Comparison of ENCODE assay signal across 11 cellular contexts in genomic region chr4:2254665-2255500, GRCh38. TPM values are rescaled to one million over a fixed set of nuclear protein-coding genes. Genes with fewer than 3 reads are reported as not detected.
A peak's percentile ranks its signal among the peaks of the same experiment; 100 is the strongest.
DNase-seq lines count a peak whose midpoint lies in the region; ATAC-seq and TF ChIP-seq lines count a peak whose summit lies in the region.
"Had no signal": no experiment of that assay in that cellular context is flagged by ENCODE, and none has a peak within 500 bp of the region (broad histone marks: within the 10 kb centered on the region; RNA-seq: fewer than 3 reads in every experiment).

No MANE protein-coding gene starts in this region.

- peak overlapping the region in 1 of 2 donors; percentile 33 for H3K4me3 Mint-ChIP-seq in effector memory CD8-positive, alpha-beta T cell
- H3K4me3 Mint-ChIP-seq in neural crest cell = peak overlapping the region; percentile 66
- H3K4me3 Mint-ChIP-seq: activated naive CD8-positive, alpha-beta T cell treated with anti-CD3 and anti-CD28 coated beads for 36 hours had no signal

- H3K27ac ChIP-seq in vagina = peak overlapping the region; percentile 88

- H3K27me3 Mint-ChIP-seq in effector memory CD8-positive, alpha-beta T cell = no peaks in the 10 kb centered on the region
- H3K27me3 Mint-ChIP-seq in neural crest cell (ENCODE audit: low read depth) = no peaks in the 10 kb centered on the region
- H3K27me3 Mint-ChIP-seq: activated naive CD8-positive, alpha-beta T cell treated with anti-CD3 and anti-CD28 coated beads for 36 hours had no signal

- peaks cover 16 to 19% of the 10 kb centered on the region in 2 donors for H3K4me1 Mint-ChIP-seq in effector memory CD8-positive, alpha-beta T cell (ENCODE audit: low read depth in 2 of 2)
- no peaks in the 10 kb centered on the region for H3K4me1 Mint-ChIP-seq in neural crest cell
- H3K4me1 Mint-ChIP-seq: activated naive CD8-positive, alpha-beta T cell treated with anti-CD3 and anti-CD28 coated beads for 36 hours had no signal

- TF ChIP-seq POLR2A in vagina (IDR thresholded peaks at IDR 0.05) = no peak

- DNase-seq in cardiac septum (ENCODE audit: low spot score) (peak; percentile 70), left ventricle myocardium superior (no peak), neural crest cell (ENCODE audit: low read depth, low spot score) (no peak), vagina (ENCODE audit: extremely low spot score in 2 of 2) (peak in 1 of 2 donors; percentile 83), UCSD-AML1 (lab: John Stamatoyannopoulos, UW; ENCODE audit: unreplicated experiment) (no peak), DMS53 (lab: John Stamatoyannopoulos, UW) (no peak)
- no peak for DNase-seq in effector memory CD8-positive, alpha-beta T cell
- no peak for DNase-seq in stimulated activated CD4-positive, alpha-beta T cell treated with anti-CD3 and anti-CD28 coated beads, Interleukin-15, amount 100 ng/mL, for 24 hours
- DNase-seq: AML-193, NCI-H1048 had no signal

- H3K4me3 ChIP-seq in vagina = peak overlapping the region in 1 of 2 donors; percentile 36

- H3K9me3 ChIP-seq in vagina = no peaks in the 10 kb centered on the region

- peaks cover 96% of the 10 kb centered on the region for H3K36me3 Mint-ChIP-seq in effector memory CD8-positive, alpha-beta T cell (ENCODE audit: insufficient read depth)
- H3K36me3 Mint-ChIP-seq in neural crest cell (ENCODE audit: low read depth) = no peaks in the 10 kb centered on the region
- H3K36me3 Mint-ChIP-seq: activated naive CD8-positive, alpha-beta T cell treated with anti-CD3 and anti-CD28 coated beads for 36 hours had no signal

- H3K27ac Mint-ChIP-seq in effector memory CD8-positive, alpha-beta T cell = peak overlapping the region; percentile 76 to 93
- H3K27ac Mint-ChIP-seq in neural crest cell (ENCODE audit: unreplicated experiment) = peak overlapping the region; percentile 27
- H3K27ac Mint-ChIP-seq: activated naive CD8-positive, alpha-beta T cell treated with anti-CD3 and anti-CD28 coated beads for 36 hours had no signal

- intact Hi-C loops in cardiac septum (cut with DNase I) = no loop called here
- intact Hi-C loops in left ventricle myocardium superior (cut with micrococcal nuclease) = no loop called here
- intact Hi-C loops in vagina (cut with DNase I) = no loop called here

- no peak for TF ChIP-seq CTCF in neural crest cell (conservative IDR thresholded peaks at IDR 0.05)
- TF ChIP-seq CTCF in vagina (IDR thresholded peaks at IDR 0.05) = no peak

- H3K4me1 ChIP-seq in vagina = peaks cover 64% of the 10 kb centered on the region

- H3K27me3 ChIP-seq in vagina = no peaks in the 10 kb centered on the region

- ATAC-seq in left ventricle myocardium superior = no peak
- ATAC-seq in effector memory CD8-positive, alpha-beta T cell (replicated peaks) = no peak

- no peaks in the 10 kb centered on the region for H3K9me3 Mint-ChIP-seq in effector memory CD8-positive, alpha-beta T cell
- H3K9me3 Mint-ChIP-seq in neural crest cell = no peaks in the 10 kb centered on the region
- H3K9me3 Mint-ChIP-seq: activated naive CD8-positive, alpha-beta T cell treated with anti-CD3 and anti-CD28 coated beads for 36 hours had no signal

- H3K36me3 ChIP-seq in vagina = peaks cover 0 to 39% of the 10 kb centered on the region in 2 donors

RNA-seq across cellular contexts. Expression of gene MXD4, which starts 7.0 kb away (rescaled TPM):
- total RNA-seq in cardiac septum (37.9 TPM), left ventricle myocardium superior (44.0 TPM), neural crest cell (47.1 and 54.3 TPM in 2 replicates), vagina (27.5 TPM)

RNA-seq across cellular contexts. Expression of gene HAUS3, which starts 13.0 kb away (rescaled TPM):
- 5.6 TPM for total RNA-seq in cardiac septum
- total RNA-seq in left ventricle myocardium superior = 8.2 TPM
- total RNA-seq in neural crest cell = 26.1 and 26.9 TPM in 2 replicates
- total RNA-seq in vagina = 9.6 TPM

RNA-seq across cellular contexts. Expression of gene POLN, which starts 13.0 kb away (rescaled TPM):
- total RNA-seq in cardiac septum (2.3 TPM), left ventricle myocardium superior (1.9 TPM), neural crest cell (4.0 and 5.6 TPM in 2 replicates), vagina (3.9 TPM)
